Comparison of ENCODE assay signal across 1 cellular context in the genomic region with DNA sequence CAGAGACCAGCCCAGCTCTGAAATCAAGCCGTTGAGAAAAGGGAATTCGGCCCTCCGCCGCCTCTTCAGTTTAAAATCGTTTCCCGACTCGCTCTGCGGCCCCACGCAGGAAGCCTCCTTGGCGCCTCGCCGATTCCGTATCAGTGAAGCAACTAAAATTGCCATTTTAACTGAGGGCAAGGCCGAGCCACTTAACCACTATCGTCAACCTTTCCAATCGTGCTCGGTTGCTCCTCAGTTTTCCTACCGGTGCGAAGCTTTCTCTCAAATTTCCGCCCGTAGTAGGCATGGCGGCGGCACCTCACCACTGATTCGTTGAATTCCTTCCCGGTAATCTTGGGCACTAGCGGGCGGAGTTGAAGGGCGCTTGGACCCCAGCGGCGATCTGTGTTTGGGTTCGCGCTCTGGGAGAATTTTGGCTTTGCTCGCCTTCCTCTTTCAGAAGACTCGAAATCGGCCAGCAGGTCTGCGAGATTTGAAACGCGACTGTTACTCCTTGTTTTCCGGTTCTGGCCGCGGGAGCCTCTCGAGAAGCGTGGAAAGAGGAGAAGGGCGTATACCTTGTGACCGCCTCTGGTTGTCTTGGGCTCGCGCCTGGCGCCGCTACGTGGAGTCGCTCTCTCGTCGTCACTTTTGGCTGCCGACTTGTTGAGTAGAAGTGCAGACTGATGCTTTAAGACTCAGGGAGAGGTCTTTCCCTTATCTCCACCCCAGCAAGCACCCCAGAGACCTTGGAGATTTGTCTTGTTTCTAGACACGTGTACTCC.
A peak's percentile ranks its signal among the peaks of the same experiment; 100 is the strongest.
TF ChIP-seq lines count a peak whose summit lies in the region.

A gene with protein sequence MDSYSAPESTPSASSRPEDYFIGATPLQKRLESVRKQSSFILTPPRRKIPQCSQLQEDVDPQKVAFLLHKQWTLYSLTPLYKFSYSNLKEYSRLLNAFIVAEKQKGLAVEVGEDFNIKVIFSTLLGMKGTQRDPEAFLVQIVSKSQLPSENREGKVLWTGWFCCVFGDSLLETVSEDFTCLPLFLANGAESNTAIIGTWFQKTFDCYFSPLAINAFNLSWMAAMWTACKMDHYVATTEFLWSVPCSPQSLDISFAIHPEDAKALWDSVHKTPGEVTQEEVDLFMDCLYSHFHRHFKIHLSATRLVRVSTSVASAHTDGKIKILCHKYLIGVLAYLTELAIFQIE (minus strand): TSS at position 569 of the 767 bp plus-strand sequence. CDS start 13,584 bp downstream, outside the sequence.
A gene with protein sequence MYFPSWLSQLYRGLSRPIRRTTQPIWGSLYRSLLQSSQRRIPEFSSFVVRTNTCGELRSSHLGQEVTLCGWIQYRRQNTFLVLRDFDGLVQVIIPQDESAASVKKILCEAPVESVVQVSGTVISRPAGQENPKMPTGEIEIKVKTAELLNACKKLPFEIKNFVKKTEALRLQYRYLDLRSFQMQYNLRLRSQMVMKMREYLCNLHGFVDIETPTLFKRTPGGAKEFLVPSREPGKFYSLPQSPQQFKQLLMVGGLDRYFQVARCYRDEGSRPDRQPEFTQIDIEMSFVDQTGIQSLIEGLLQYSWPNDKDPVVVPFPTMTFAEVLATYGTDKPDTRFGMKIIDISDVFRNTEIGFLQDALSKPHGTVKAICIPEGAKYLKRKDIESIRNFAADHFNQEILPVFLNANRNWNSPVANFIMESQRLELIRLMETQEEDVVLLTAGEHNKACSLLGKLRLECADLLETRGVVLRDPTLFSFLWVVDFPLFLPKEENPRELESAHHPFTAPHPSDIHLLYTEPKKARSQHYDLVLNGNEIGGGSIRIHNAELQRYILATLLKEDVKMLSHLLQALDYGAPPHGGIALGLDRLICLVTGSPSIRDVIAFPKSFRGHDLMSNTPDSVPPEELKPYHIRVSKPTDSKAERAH (plus strand): TSS at position 359 of the 767 bp plus-strand sequence. CDS start 557 bp downstream, outside the sequence.

TF ChIP-seq in A549, 52 proteins besides CTCF, POLR2A, EP300 and RAD21:
- TF ChIP-seq, protein P1, sequence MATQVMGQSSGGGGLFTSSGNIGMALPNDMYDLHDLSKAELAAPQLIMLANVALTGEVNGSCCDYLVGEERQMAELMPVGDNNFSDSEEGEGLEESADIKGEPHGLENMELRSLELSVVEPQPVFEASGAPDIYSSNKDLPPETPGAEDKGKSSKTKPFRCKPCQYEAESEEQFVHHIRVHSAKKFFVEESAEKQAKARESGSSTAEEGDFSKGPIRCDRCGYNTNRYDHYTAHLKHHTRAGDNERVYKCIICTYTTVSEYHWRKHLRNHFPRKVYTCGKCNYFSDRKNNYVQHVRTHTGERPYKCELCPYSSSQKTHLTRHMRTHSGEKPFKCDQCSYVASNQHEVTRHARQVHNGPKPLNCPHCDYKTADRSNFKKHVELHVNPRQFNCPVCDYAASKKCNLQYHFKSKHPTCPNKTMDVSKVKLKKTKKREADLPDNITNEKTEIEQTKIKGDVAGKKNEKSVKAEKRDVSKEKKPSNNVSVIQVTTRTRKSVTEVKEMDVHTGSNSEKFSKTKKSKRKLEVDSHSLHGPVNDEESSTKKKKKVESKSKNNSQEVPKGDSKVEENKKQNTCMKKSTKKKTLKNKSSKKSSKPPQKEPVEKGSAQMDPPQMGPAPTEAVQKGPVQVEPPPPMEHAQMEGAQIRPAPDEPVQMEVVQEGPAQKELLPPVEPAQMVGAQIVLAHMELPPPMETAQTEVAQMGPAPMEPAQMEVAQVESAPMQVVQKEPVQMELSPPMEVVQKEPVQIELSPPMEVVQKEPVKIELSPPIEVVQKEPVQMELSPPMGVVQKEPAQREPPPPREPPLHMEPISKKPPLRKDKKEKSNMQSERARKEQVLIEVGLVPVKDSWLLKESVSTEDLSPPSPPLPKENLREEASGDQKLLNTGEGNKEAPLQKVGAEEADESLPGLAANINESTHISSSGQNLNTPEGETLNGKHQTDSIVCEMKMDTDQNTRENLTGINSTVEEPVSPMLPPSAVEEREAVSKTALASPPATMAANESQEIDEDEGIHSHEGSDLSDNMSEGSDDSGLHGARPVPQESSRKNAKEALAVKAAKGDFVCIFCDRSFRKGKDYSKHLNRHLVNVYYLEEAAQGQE (IDR thresholded peaks at IDR 0.05) = 0 out of 2 replicates have a peak, but pooled peaks have one; percentile 50
- TF ChIP-seq RCOR1 (IDR thresholded peaks at IDR 0.05; ENCODE audit: low read depth, low read length) = no peak
- TF ChIP-seq, protein P2, sequence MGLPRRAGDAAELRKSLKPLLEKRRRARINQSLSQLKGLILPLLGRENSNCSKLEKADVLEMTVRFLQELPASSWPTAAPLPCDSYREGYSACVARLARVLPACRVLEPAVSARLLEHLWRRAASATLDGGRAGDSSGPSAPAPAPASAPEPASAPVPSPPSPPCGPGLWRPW (IDR thresholded peaks at IDR 0.05) = no peak
- TF ChIP-seq, protein P3, sequence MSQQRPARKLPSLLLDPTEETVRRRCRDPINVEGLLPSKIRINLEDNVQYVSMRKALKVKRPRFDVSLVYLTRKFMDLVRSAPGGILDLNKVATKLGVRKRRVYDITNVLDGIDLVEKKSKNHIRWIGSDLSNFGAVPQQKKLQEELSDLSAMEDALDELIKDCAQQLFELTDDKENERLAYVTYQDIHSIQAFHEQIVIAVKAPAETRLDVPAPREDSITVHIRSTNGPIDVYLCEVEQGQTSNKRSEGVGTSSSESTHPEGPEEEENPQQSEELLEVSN (IDR thresholded peaks at IDR 0.05; ENCODE audit: borderline replicate concordance, low read depth) = peak; percentile 48; the same call in 1 of the 2 replicates
- TF ChIP-seq SREBF2 (IDR thresholded peaks at IDR 0.05) = no peak
- TF ChIP-seq TP53 (CRISPR knock-in tag; IDR thresholded peaks at IDR 0.05) = 0 out of 2 replicates have a peak, but pooled peaks have one; percentile 5
- no peak for TF ChIP-seq POLR2AphosphoS2 (conservative IDR thresholded peaks at IDR 0.05; ENCODE audit: low read length)
- TF ChIP-seq MAFK (IDR thresholded peaks at IDR 0.05; ENCODE audit: partially characterized antibody) = no peak
- no peak for TF ChIP-seq JUNB (IDR thresholded peaks at IDR 0.05)
- peak; percentile 85 for TF ChIP-seq PHF8 (IDR thresholded peaks at IDR 0.05; ENCODE audit: borderline replicate concordance, low read depth)
- TF ChIP-seq ZSCAN20 (CRISPR knock-in tag; IDR thresholded peaks at IDR 0.05) = no peak
- peak; percentile 78 to 83; a peak in 3 of 5 replicates for TF ChIP-seq JUN (IDR thresholded peaks at IDR 0.05)
- TF ChIP-seq, protein P4, sequence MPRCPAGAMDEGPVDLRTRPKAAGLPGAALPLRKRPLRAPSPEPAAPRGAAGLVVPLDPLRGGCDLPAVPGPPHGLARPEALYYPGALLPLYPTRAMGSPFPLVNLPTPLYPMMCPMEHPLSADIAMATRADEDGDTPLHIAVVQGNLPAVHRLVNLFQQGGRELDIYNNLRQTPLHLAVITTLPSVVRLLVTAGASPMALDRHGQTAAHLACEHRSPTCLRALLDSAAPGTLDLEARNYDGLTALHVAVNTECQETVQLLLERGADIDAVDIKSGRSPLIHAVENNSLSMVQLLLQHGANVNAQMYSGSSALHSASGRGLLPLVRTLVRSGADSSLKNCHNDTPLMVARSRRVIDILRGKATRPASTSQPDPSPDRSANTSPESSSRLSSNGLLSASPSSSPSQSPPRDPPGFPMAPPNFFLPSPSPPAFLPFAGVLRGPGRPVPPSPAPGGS (IDR thresholded peaks at IDR 0.05) = peak; percentile 15; the same call in 2 of the 3 replicates
- no peak for TF ChIP-seq FOXS1 (CRISPR knock-in tag; IDR thresholded peaks at IDR 0.05)
- no peak for TF ChIP-seq FOSL2 (IDR thresholded peaks at IDR 0.05)
- TF ChIP-seq FOSL2 (CRISPR knock-in tag; IDR thresholded peaks at IDR 0.05) = no peak; the same call in 1 of the 2 replicates
- TF ChIP-seq MYC (IDR thresholded peaks at IDR 0.05; ENCODE audit: borderline replicate concordance, low read length) = no peak; the same call in 1 of the 2 replicates
- TF ChIP-seq HOXB13 (CRISPR knock-in tag; IDR thresholded peaks at IDR 0.05; ENCODE audit: low read depth) = no peak
- TF ChIP-seq, protein P5, sequence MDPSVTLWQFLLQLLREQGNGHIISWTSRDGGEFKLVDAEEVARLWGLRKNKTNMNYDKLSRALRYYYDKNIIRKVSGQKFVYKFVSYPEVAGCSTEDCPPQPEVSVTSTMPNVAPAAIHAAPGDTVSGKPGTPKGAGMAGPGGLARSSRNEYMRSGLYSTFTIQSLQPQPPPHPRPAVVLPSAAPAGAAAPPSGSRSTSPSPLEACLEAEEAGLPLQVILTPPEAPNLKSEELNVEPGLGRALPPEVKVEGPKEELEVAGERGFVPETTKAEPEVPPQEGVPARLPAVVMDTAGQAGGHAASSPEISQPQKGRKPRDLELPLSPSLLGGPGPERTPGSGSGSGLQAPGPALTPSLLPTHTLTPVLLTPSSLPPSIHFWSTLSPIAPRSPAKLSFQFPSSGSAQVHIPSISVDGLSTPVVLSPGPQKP (IDR thresholded peaks at IDR 0.05; ENCODE audit: low read depth, low read length) = no peak
- no peak for TF ChIP-seq EHF (CRISPR knock-in tag; IDR thresholded peaks at IDR 0.05)
- TF ChIP-seq RFX5 (IDR thresholded peaks at IDR 0.05) = no peak; the same call in 1 of the 2 replicates
- TF ChIP-seq RNF2 (IDR thresholded peaks at IDR 0.05; ENCODE audit: borderline replicate concordance, low read depth) = no peak
- no peak for TF ChIP-seq NPAS2 (CRISPR knock-in tag; IDR thresholded peaks at IDR 0.05; ENCODE audit: borderline replicate concordance)
- peak in 1 of 2 experiments; percentile 54; a peak in 1 of 4 replicates for TF ChIP-seq CEBPB (IDR thresholded peaks at IDR 0.05)
- TF ChIP-seq CHD2 (IDR thresholded peaks at IDR 0.05; ENCODE audit: low read length, partially characterized antibody) = peak; percentile 10
- no peak; the same call in 1 of the 2 replicates for TF ChIP-seq ESRRA (IDR thresholded peaks at IDR 0.05; ENCODE audit: borderline replicate concordance, low read length)
- no peak for TF ChIP-seq FOSB (CRISPR knock-in tag; IDR thresholded peaks at IDR 0.05)
- no peak for TF ChIP-seq HOXB5 (CRISPR knock-in tag; IDR thresholded peaks at IDR 0.05)
- TF ChIP-seq, protein P6, sequence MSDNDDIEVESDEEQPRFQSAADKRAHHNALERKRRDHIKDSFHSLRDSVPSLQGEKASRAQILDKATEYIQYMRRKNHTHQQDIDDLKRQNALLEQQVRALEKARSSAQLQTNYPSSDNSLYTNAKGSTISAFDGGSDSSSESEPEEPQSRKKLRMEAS (IDR thresholded peaks at IDR 0.05) = peak; percentile 75
- peak; percentile 92 for TF ChIP-seq KDM5A (IDR thresholded peaks at IDR 0.05)
- TF ChIP-seq CHD4 (IDR thresholded peaks at IDR 0.05; ENCODE audit: borderline replicate concordance) = no peak
- no peak for TF ChIP-seq CBX2 (IDR thresholded peaks at IDR 0.05; ENCODE audit: borderline replicate concordance, low read depth)
- TF ChIP-seq ZC3H11A (IDR thresholded peaks at IDR 0.05) = no peak
- no peak for TF ChIP-seq CBX8 (IDR thresholded peaks at IDR 0.05)
- TF ChIP-seq NFE2L2 (conservative IDR thresholded peaks at IDR 0.05; ENCODE audit: low read length) = no peak
- TF ChIP-seq BHLHE40 (IDR thresholded peaks at IDR 0.05; ENCODE audit: low read depth, low read length) = no peak
- no peak for TF ChIP-seq ZNF302 (CRISPR knock-in tag; IDR thresholded peaks at IDR 0.05)
- TF ChIP-seq, protein P7, sequence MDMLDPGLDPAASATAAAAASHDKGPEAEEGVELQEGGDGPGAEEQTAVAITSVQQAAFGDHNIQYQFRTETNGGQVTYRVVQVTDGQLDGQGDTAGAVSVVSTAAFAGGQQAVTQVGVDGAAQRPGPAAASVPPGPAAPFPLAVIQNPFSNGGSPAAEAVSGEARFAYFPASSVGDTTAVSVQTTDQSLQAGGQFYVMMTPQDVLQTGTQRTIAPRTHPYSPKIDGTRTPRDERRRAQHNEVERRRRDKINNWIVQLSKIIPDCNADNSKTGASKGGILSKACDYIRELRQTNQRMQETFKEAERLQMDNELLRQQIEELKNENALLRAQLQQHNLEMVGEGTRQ (IDR thresholded peaks at IDR 0.05) = peak; percentile 22; the same call in 1 of the 2 replicates
- no peak for TF ChIP-seq RARB (CRISPR knock-in tag; IDR thresholded peaks at IDR 0.05)
- no peak for TF ChIP-seq HDAC2 (IDR thresholded peaks at IDR 0.05)
- TF ChIP-seq, protein P8, sequence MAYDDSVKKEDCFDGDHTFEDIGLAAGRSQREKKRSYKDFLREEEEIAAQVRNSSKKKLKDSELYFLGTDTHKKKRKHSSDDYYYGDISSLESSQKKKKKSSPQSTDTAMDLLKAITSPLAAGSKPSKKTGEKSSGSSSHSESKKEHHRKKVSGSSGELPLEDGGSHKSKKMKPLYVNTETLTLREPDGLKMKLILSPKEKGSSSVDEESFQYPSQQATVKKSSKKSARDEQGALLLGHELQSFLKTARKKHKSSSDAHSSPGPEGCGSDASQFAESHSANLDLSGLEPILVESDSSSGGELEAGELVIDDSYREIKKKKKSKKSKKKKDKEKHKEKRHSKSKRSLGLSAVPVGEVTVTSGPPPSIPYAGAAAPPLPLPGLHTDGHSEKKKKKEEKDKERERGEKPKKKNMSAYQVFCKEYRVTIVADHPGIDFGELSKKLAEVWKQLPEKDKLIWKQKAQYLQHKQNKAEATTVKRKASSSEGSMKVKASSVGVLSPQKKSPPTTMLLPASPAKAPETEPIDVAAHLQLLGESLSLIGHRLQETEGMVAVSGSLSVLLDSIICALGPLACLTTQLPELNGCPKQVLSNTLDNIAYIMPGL (CRISPR knock-in tag; IDR thresholded peaks at IDR 0.05; ENCODE audit: borderline replicate concordance) = no peak
- no peak for TF ChIP-seq NR3C1 (IDR thresholded peaks at IDR 0.05)
- TF ChIP-seq EHMT2 (IDR thresholded peaks at IDR 0.05; ENCODE audit: low read depth) = no peak
- no peak for TF ChIP-seq MAZ (IDR thresholded peaks at IDR 0.05; ENCODE audit: borderline replicate concordance, low read depth, low read length)
- no peak for TF ChIP-seq ZFP36 (IDR thresholded peaks at IDR 0.05; ENCODE audit: borderline replicate concordance, partially characterized antibody)
- no peak for TF ChIP-seq KDM1A (IDR thresholded peaks at IDR 0.05; ENCODE audit: low read depth)
- TF ChIP-seq, protein P9, sequence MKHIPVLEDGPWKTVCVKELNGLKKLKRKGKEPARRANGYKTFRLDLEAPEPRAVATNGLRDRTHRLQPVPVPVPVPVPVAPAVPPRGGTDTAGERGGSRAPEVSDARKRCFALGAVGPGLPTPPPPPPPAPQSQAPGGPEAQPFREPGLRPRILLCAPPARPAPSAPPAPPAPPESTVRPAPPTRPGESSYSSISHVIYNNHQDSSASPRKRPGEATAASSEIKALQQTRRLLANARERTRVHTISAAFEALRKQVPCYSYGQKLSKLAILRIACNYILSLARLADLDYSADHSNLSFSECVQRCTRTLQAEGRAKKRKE (CRISPR knock-in tag; IDR thresholded peaks at IDR 0.05; ENCODE audit: low read depth) = no peak
- TF ChIP-seq HEYL (CRISPR knock-in tag; IDR thresholded peaks at IDR 0.05) = no peak
- no peak for TF ChIP-seq SMC3 (IDR thresholded peaks at IDR 0.05)
- TF ChIP-seq HOXA7 (CRISPR knock-in tag; IDR thresholded peaks at IDR 0.05) = no peak
- no peak for TF ChIP-seq TFCP2L1 (CRISPR knock-in tag; IDR thresholded peaks at IDR 0.05)
- TF ChIP-seq, protein P10, sequence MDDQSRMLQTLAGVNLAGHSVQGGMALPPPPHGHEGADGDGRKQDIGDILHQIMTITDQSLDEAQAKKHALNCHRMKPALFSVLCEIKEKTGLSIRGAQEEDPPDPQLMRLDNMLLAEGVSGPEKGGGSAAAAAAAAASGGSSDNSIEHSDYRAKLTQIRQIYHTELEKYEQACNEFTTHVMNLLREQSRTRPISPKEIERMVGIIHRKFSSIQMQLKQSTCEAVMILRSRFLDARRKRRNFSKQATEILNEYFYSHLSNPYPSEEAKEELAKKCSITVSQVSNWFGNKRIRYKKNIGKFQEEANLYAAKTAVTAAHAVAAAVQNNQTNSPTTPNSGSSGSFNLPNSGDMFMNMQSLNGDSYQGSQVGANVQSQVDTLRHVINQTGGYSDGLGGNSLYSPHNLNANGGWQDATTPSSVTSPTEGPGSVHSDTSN (IDR thresholded peaks at IDR 0.05) = no peak
- TF ChIP-seq GATA3 (IDR thresholded peaks at IDR 0.05; ENCODE audit: borderline replicate concordance) = peak; percentile 34; the same call in 1 of the 2 replicates
